15 cellular contexts compared by ENCODE assay signal in genomic region chr14:34548472-34548981, GRCh38. TPM values are rescaled to one million over a fixed set of nuclear protein-coding genes. Genes with fewer than 3 reads are reported as not detected.
DNase-seq lines count a peak whose midpoint lies in the region; ATAC-seq and TF ChIP-seq lines count a peak whose summit lies in the region.
"Had no signal": no experiment of that assay in that cellular context is flagged by ENCODE, and none has a peak within 500 bp of the region (broad histone marks: within the 10 kb centered on the region; RNA-seq: fewer than 3 reads in every experiment).

No MANE protein-coding gene starts in this region.

- H3K27me3 Mint-ChIP-seq in naive thymus-derived CD8-positive, alpha-beta T cell = no peaks in the 10 kb centered on the region
- H3K27me3 Mint-ChIP-seq: IgD-negative memory B cell had no signal

- H3K9me3 ChIP-seq in DND-41 (ENCODE audit: insufficient read depth, low read length, severe bottlenecking) = no peaks in the 10 kb centered on the region
- no peaks in the 10 kb centered on the region for H3K9me3 ChIP-seq in ascending aorta
- H3K9me3 ChIP-seq: colonic mucosa had no signal

- peak overlapping the region in 2 of 10 donors; percentile 18 to 20 for H3K4me3 Mint-ChIP-seq in naive thymus-derived CD8-positive, alpha-beta T cell

- no peaks in the 10 kb centered on the region for H4K20me1 ChIP-seq in DND-41 (ENCODE audit: insufficient read depth, low read length)

- no peak for DNase-seq in DND-41
- DNase-seq in ascending aorta (ENCODE audit: low spot score in 2 of 2) = peak in 1 of 2 donors; percentile 48
- peak in 4 of 10 donors; percentile 17 to 36 (median 26) for DNase-seq in naive thymus-derived CD8-positive, alpha-beta T cell
- no peak for DNase-seq in GDM1 (lab: John Stamatoyannopoulos, UW)
- DNase-seq in omental fat pad (ENCODE audit: low spot score) = no peak
- DNase-seq in GM03348 (ENCODE audit: low spot score) = no peak
- DNase-seq in NCI-H1105 treated with DMSO at 0.1 percent for 48 hours (lab: John Stamatoyannopoulos, UW) = no peak
- DNase-seq: amygdala, colonic mucosa, left ventricle myocardium superior, NCI-H1417, substantia nigra had no signal

- peaks cover 0 to 12% (median 2%) of the 10 kb centered on the region in 3 donors for H3K36me3 Mint-ChIP-seq in naive thymus-derived CD8-positive, alpha-beta T cell
- H3K36me3 Mint-ChIP-seq: WTC11 had no signal

- H3K4me1 ChIP-seq in DND-41 (ENCODE audit: insufficient read depth, low read length) = peaks cover 19% of the 10 kb centered on the region
- H3K4me1 ChIP-seq in ascending aorta = no peaks in the 10 kb centered on the region
- H3K4me1 ChIP-seq: colonic mucosa had no signal

- H3K36me3 ChIP-seq in DND-41 (ENCODE audit: insufficient read depth, low read length) = no peaks in the 10 kb centered on the region
- no peaks in the 10 kb centered on the region for H3K36me3 ChIP-seq in ascending aorta
- H3K36me3 ChIP-seq: colonic mucosa had no signal

- peaks cover 0 to 14% (median 7%) of the 10 kb centered on the region in 4 donors for H3K4me1 Mint-ChIP-seq in naive thymus-derived CD8-positive, alpha-beta T cell
- H3K4me1 Mint-ChIP-seq: WTC11 had no signal

- H3K79me2 ChIP-seq in DND-41 (ENCODE audit: insufficient read depth, low read length) = no peaks in the 10 kb centered on the region

- peaks cover 0 to 38% (median 3%) of the 10 kb centered on the region in 9 donors for H3K9me3 Mint-ChIP-seq in naive thymus-derived CD8-positive, alpha-beta T cell
- H3K9me3 Mint-ChIP-seq: IgD-negative memory B cell, WTC11 had no signal

- peak overlapping the region; percentile 47 for H3K4me2 ChIP-seq in DND-41 (ENCODE audit: insufficient read depth, low read length)

- TF ChIP-seq CTCF in 22Rv1 (IDR thresholded peaks at IDR 0.05) (no peak), DND-41 (IDR thresholded peaks at IDR 0.05; ENCODE audit: borderline replicate concordance, extremely low read depth, low read length, poor library complexity, severe bottlenecking) (no peak), ascending aorta (IDR thresholded peaks at IDR 0.05) (no peak), omental fat pad (IDR thresholded peaks at IDR 0.05) (no peak)

- H3K4me3 ChIP-seq in DND-41 (ENCODE audit: low read depth in 1 of 2, low read length in 2 of 2) (no peak overlapping the region; a peak in 1 of 4 replicates), ascending aorta (no peak overlapping the region)
- H3K4me3 ChIP-seq: colonic mucosa had no signal

- H3K27ac ChIP-seq in 22Rv1 = peak overlapping the region; percentile 81
- peak overlapping the region; percentile 62 for H3K27ac ChIP-seq in DND-41 (ENCODE audit: low read length)
- peak overlapping the region; percentile 46 to 71 for H3K27ac ChIP-seq in ascending aorta
- H3K27ac ChIP-seq: colonic mucosa had no signal

- H3K27ac Mint-ChIP-seq in naive thymus-derived CD8-positive, alpha-beta T cell = peak overlapping the region in 6 of 10 donors; percentile 11 to 82 (median 55)
- H3K27ac Mint-ChIP-seq: WTC11 had no signal

- no peak overlapping the region for H3K9ac ChIP-seq in DND-41 (ENCODE audit: low read depth, low read length)

- H3K27me3 ChIP-seq in DND-41 (ENCODE audit: insufficient read depth, low read length, poor library complexity) (no peaks in the 10 kb centered on the region), ascending aorta (no peaks in the 10 kb centered on the region)
- H3K27me3 ChIP-seq: colonic mucosa had no signal

- intact Hi-C loops in ascending aorta (cut with DNase I) = no loop called here

- POLR2A ChIA-PET in naive thymus-derived CD8-positive, alpha-beta T cell (lab: Charles Lee) = interaction anchor here (0.7 to 1.2 kb wide), 5 partner anchors 10 to 758 kb away, joined by 3 to 4 read pairs (median 3); no protein-coding TSS in a partner anchor

- no peak overlapping the region for H2AFZ ChIP-seq in DND-41 (ENCODE audit: low read depth, low read length)

- ATAC-seq in DND-41 (ENCODE audit: insufficient read depth, low read depth) = no peak
- no peak for ATAC-seq in naive thymus-derived CD8-positive, alpha-beta T cell
- ATAC-seq in omental fat pad (ENCODE audit: low FRiP score) = no peak
- ATAC-seq: left ventricle myocardium superior, WTC11 had no signal

RNA-seq across cellular contexts. Expression of gene EAPP, which starts 9.0 kb away (rescaled TPM):
- total RNA-seq in ascending aorta (10.1 TPM), omental fat pad (10 to 100 TPM; 17.1 to 39.2 (median 35.7) TPM)
- 10 to 100 TPM; 74.9 to 77.5 TPM for total RNA-seq in naive thymus-derived CD8-positive, alpha-beta T cell
- polyA plus RNA-seq in naive thymus-derived CD8-positive, alpha-beta T cell = 100 to 1,000 TPM; 101 to 115 (median 107) TPM
